14 cellular contexts compared by ENCODE assay signal in genomic region chr9:136793063-136793946, GRCh38. TPM values are rescaled to one million over a fixed set of nuclear protein-coding genes. Genes with fewer than 3 reads are reported as not detected.
DNase-seq lines count a peak whose midpoint lies in the region; ATAC-seq and TF ChIP-seq lines count a peak whose summit lies in the region.
"Had no signal": no experiment of that assay in that cellular context is flagged by ENCODE, and none has a peak within 500 bp of the region (broad histone marks: within the 10 kb centered on the region; RNA-seq: fewer than 3 reads in every experiment).

No MANE protein-coding gene starts in this region.

- H3K4me1 Mint-ChIP-seq in neural progenitor cell, result peaks cover 40% of the 10 kb centered on the region

- no peaks in the 10 kb centered on the region for H3K9me3 Mint-ChIP-seq in neural progenitor cell

- no peak for ATAC-seq in HG02610 (IDR thresholded peaks at IDR 0.05; ENCODE audit: unreplicated experiment)

- CTCF ChIA-PET in HEK293T (lab: Yijun Ruan, JAX), result interaction anchor here (0.8 to 1.1 kb wide), 3 partner anchors 14 to 236 kb away, joined by 3 read pairs; partner anchors contain the start of gene RABL6

- no peak for TF ChIP-seq CTCF in neural progenitor cell (IDR thresholded peaks at IDR 0.05)

- no peaks in the 10 kb centered on the region for H3K9me3 ChIP-seq in neural progenitor cell (ENCODE audit: low read depth)
- H3K9me3 ChIP-seq: sigmoid colon had no signal

- peaks cover 5% of the 10 kb centered on the region for H3K27me3 ChIP-seq in neural progenitor cell

- no peak overlapping the region for H3K4me2 ChIP-seq in neural progenitor cell

- H3K27ac Mint-ChIP-seq in neural progenitor cell, result no peak overlapping the region

- POLR2A ChIA-PET in HEK293T (lab: Yijun Ruan, JAX), result interaction anchor here (1.8 kb wide), 1 partner anchor 13 kb away, joined by 7 read pairs; no protein-coding TSS in a partner anchor

- H4K20me1 ChIP-seq in neural progenitor cell (ENCODE audit: low read depth), result peaks cover 10% of the 10 kb centered on the region

- H2AFZ ChIP-seq in neural progenitor cell (replicated peaks), result no peak overlapping the region

- peak overlapping the region; percentile 67 for H3K4me3 Mint-ChIP-seq in neural progenitor cell

- H3K36me3 Mint-ChIP-seq in neural progenitor cell, result peaks cover 1% of the 10 kb centered on the region

- no peaks in the 10 kb centered on the region for H3K36me3 ChIP-seq in neural progenitor cell
- H3K36me3 ChIP-seq: sigmoid colon had no signal

- peak; percentile 17 for DNase-seq in NCI-H2029 (lab: John Stamatoyannopoulos, UW)
- DNase-seq in NCI-H2029 treated with DMSO at 0.1 percent for 48 hours (lab: John Stamatoyannopoulos, UW), result no peak
- DNase-seq in HEK293T (ENCODE audit: extremely low spot score), result no peak
- DNase-seq in amniotic epithelial cell (ENCODE audit: low read depth), result peak; percentile 78
- DNase-seq in neural progenitor cell (ENCODE audit: low spot score), result no peak
- no peak for DNase-seq in superior temporal gyrus (ENCODE audit: extremely low spot score)
- no peak for DNase-seq in epidermal melanocyte (ENCODE audit: insufficient read length, low spot score)
- DNase-seq: NCI-H2171, sigmoid colon had no signal

- H3F3A ChIP-seq in neural progenitor cell (ENCODE audit: low read depth), result peaks cover 35% of the 10 kb centered on the region

- H3K27ac ChIP-seq in neural progenitor cell, result no peak overlapping the region
- H3K27ac ChIP-seq: sigmoid colon had no signal

- no peak overlapping the region for H3K9ac ChIP-seq in neural progenitor cell

- peaks cover 37% of the 10 kb centered on the region for H3K4me1 ChIP-seq in neural progenitor cell

- peaks cover 8% of the 10 kb centered on the region for H3K27me3 Mint-ChIP-seq in neural progenitor cell (ENCODE audit: insufficient read depth, low read depth)

- H3K79me2 ChIP-seq in neural progenitor cell (ENCODE audit: low read depth), result no peaks in the 10 kb centered on the region

- no peak overlapping the region for H3K4me3 ChIP-seq in neural progenitor cell
- H3K4me3 ChIP-seq: sigmoid colon had no signal

TF ChIP-seq in HEK293T, 16 proteins besides CTCF, POLR2A, EP300 and RAD21:
- no peak for TF ChIP-seq ARNT (IDR thresholded peaks at IDR 0.05)
- TF ChIP-seq PKNOX1 (IDR thresholded peaks at IDR 0.05), result peak; percentile 73; the same call in 1 of the 2 replicates
- no peak for TF ChIP-seq L3MBTL2 (conservative IDR thresholded peaks at IDR 0.05)
- TF ChIP-seq ZNF384 (IDR thresholded peaks at IDR 0.05), result no peak
TF ChIP-seq in HEK293T: peak in this region for 1.

RNA-seq across cellular contexts. Expression of gene TMEM141, which starts 2.2 kb away (rescaled TPM):
- total RNA-seq in neural progenitor cell (ENCODE audit: low replicate concordance), result 19.9 and 46.8 TPM in 2 replicates

RNA-seq across cellular contexts. Expression of gene CCDC183, which starts 2.8 kb away (rescaled TPM):
- total RNA-seq in neural progenitor cell (ENCODE audit: low replicate concordance), result 0.84 and 2.1 TPM in 2 replicates

RNA-seq across cellular contexts. Expression of gene RABL6, which starts 14.4 kb away (rescaled TPM):
- total RNA-seq in neural progenitor cell (ENCODE audit: low replicate concordance), result 71.2 and 148 TPM in 2 replicates

RNA-seq across cellular contexts. Expression of gene LCN15, which starts 29.0 kb away (rescaled TPM):
- total RNA-seq in neural progenitor cell (ENCODE audit: low replicate concordance), result not detected in 2 replicates
- total RNA-seq: bronchial epithelial cell, epithelial cell of proximal tubule, mononuclear cell, sigmoid colon, subcutaneous adipose tissue had no signal

RNA-seq across cellular contexts. Expression of gene LCN8, which starts 35.3 kb away (rescaled TPM):
- not detected in 2 replicates for total RNA-seq in neural progenitor cell (ENCODE audit: low replicate concordance)
- total RNA-seq: bronchial epithelial cell, epithelial cell of proximal tubule, mononuclear cell, sigmoid colon, subcutaneous adipose tissue had no signal

Comparison
In these comparisons a context has a peak if more than half of its experiments do, and no peak if none do; other contexts are left out.
1. DNase-seq: peak in NCI-H2029 (single experiment) and amniotic epithelial cell (single experiment); none in NCI-H2029 treated with DMSO at 0.1 percent for 48 hours (single experiment), HEK293T (single experiment), neural progenitor cell (single experiment), superior temporal gyrus (single experiment) and epidermal melanocyte (single experiment).